In the genomic region with DNA sequence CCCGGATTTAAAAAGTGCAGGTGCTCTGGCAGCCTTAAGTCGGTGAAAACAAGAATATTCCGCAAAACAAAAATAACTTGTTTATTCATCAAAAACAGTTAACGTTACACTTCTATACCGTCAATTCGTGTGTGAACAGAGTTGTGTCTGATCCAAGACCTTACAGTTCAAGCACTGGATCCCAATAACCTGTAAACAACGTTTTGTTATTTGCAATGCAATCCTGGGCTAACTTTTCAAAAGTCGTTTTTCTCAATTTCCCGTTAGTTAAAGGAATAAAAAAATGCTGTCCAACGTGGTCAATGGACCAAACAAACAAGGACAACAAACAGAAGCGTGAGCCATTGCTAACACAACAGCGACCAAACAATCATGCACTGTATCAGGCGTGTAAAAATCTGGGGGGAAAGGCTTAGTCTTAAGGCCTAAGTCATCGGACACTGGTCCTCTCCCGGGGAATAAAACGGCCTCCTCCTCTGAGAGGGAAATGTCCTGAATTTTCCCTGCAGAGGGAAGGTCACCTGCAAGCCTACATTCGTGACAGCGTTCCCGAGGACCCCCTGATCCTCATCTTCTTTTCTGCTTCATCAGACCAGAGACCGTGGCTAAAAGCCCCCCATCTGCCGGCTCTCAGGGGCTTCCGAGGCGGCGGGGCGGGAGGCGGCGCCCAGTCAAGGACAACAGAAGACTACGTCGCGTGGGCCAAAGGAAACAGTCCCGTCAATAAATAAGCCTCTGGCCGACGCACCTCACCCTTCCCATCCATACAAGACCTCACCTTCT, we compare ENCODE assay signal across 8 cellular contexts. TPM values are rescaled to one million over a fixed set of nuclear protein-coding genes. Genes with fewer than 3 reads are reported as not detected.
DNase-seq lines count a peak whose midpoint lies in the region; ATAC-seq and TF ChIP-seq lines count a peak whose summit lies in the region.

No MANE protein-coding gene starts in this region.

- peak overlapping the region; percentile 78 for H3K4ac ChIP-seq in mesendoderm (ENCODE audit: low read depth, low read length)

- H3K4me3 ChIP-seq in mesendoderm (ENCODE audit: low read length) (peak overlapping the region; percentile 100), upper lobe of right lung (peak overlapping the region; percentile 97)

- intact Hi-C loops in upper lobe of right lung (cut with DNase I) = no loop called here
- intact Hi-C loops in head of caudate nucleus (cut with DNase I) = loop anchor here (5.0 kb wide), 1 partner anchor 71 kb away; the partner anchor contains the start of gene INO80D

- peaks cover 4% of the 10 kb centered on the region for H3K79me1 ChIP-seq in mesendoderm (ENCODE audit: low read length)

- peaks cover 3% of the 10 kb centered on the region for H3K4me1 ChIP-seq in mesendoderm (ENCODE audit: control insufficient read depth, low read depth, low read length)
- peaks cover 19% of the 10 kb centered on the region for H3K4me1 ChIP-seq in upper lobe of right lung

- H2AK5ac ChIP-seq in mesendoderm (ENCODE audit: low read length) = peak overlapping the region; percentile 91

- H3K27ac ChIP-seq in mesendoderm (ENCODE audit: low read depth, low read length) (peak overlapping the region; percentile 98), upper lobe of right lung (peak overlapping the region; percentile 91)

- peak overlapping the region; percentile 97 for H3K18ac ChIP-seq in mesendoderm (ENCODE audit: low read length)

- ATAC-seq in HG02571 (IDR thresholded peaks at IDR 0.05; ENCODE audit: unreplicated experiment) = peak; percentile 7
- ATAC-seq in upper lobe of right lung = peak; percentile 1

- H3K56ac ChIP-seq in mesendoderm (ENCODE audit: low read length) = peak overlapping the region; percentile 100

- H3K79me2 ChIP-seq in mesendoderm (ENCODE audit: control insufficient read depth, insufficient read depth, low read length) = peaks cover 53% of the 10 kb centered on the region

- H2BK120ac ChIP-seq in mesendoderm (ENCODE audit: low read depth, low read length) = no peak overlapping the region

- H3K27me3 ChIP-seq in mesendoderm (ENCODE audit: insufficient read depth, low read length, poor library complexity) (no peaks in the 10 kb centered on the region), upper lobe of right lung (no peaks in the 10 kb centered on the region)

- H3K36me3 ChIP-seq in mesendoderm (ENCODE audit: control insufficient read depth, insufficient read depth, low read length) = peaks cover 9% of the 10 kb centered on the region
- peaks cover 34% of the 10 kb centered on the region for H3K36me3 ChIP-seq in upper lobe of right lung

- no CpG with 5 or more reads among the region's 33 CpGs for WGBS in mesendoderm (ENCODE audit: extremely low coverage, insufficient coverage, low lambda C conversion rate)

- peak; percentile 18 for DNase-seq in NCI-H2196 (lab: John Stamatoyannopoulos, UW; ENCODE audit: unreplicated experiment)
- DNase-seq in NCI-H2196 treated with DMSO at 0.1 percent for 48 hours (lab: John Stamatoyannopoulos, UW; ENCODE audit: unreplicated experiment) = no peak
- peak; percentile 22 for DNase-seq in NCI-H524 treated with DMSO at 0.1 percent for 48 hours (lab: John Stamatoyannopoulos, UW)
- peak; percentile 56 for DNase-seq in dermis blood vessel endothelial cell
- peak; percentile 41 for DNase-seq in mesendoderm
- DNase-seq in upper lobe of right lung = no peak
- DNase-seq in head of caudate nucleus = no peak

- TF ChIP-seq CTCF in upper lobe of right lung (IDR thresholded peaks at IDR 0.05) = no peak

- peak overlapping the region; percentile 88 for H3K4me2 ChIP-seq in mesendoderm (ENCODE audit: low read length)

- H2BK15ac ChIP-seq in mesendoderm (replicated peaks; ENCODE audit: low read depth) = no peak overlapping the region

- peak overlapping the region; percentile 100 for H3K9ac ChIP-seq in mesendoderm (ENCODE audit: low read length)

- H3K9me3 ChIP-seq in upper lobe of right lung = no peaks in the 10 kb centered on the region

- H2BK5ac ChIP-seq in mesendoderm (ENCODE audit: low read length) = peak overlapping the region; percentile 62

- peak overlapping the region; percentile 93 for H4K8ac ChIP-seq in mesendoderm (ENCODE audit: low read depth, low read length)

- no peak overlapping the region for H4K5ac ChIP-seq in mesendoderm (ENCODE audit: low read length)

- peak overlapping the region; percentile 67 for H3K23ac ChIP-seq in mesendoderm (ENCODE audit: low read length)

RNA-seq across cellular contexts. Expression of gene NDUFS1, which starts 0.5 kb away (rescaled TPM):
- 173 and 195 TPM in 2 replicates for total RNA-seq in dermis blood vessel endothelial cell
- polyA plus RNA-seq in mesendoderm (2013, experiment 1 of 2) = 42.4 TPM
- 43.2 TPM for polyA plus RNA-seq in mesendoderm (2013, experiment 2 of 2)
- total RNA-seq in upper lobe of right lung = 65.7 TPM

RNA-seq across cellular contexts. Expression of gene EEF1B2, which starts 0.9 kb away (rescaled TPM):
- 389 and 535 TPM in 2 replicates for total RNA-seq in dermis blood vessel endothelial cell
- 949 TPM for polyA plus RNA-seq in mesendoderm (2013, experiment 1 of 2)
- polyA plus RNA-seq in mesendoderm (2013, experiment 2 of 2) = 958 TPM
- 389 TPM for total RNA-seq in upper lobe of right lung

Comparison
In these comparisons a context has a peak if more than half of its experiments do, and no peak if none do; other contexts are left out.
1. DNase-seq: peak in NCI-H2196 (single experiment), NCI-H524 treated with DMSO at 0.1 percent for 48 hours (single experiment), dermis blood vessel endothelial cell (single experiment) and mesendoderm (single experiment); none in NCI-H2196 treated with DMSO at 0.1 percent for 48 hours (single experiment), upper lobe of right lung (single experiment) and head of caudate nucleus (0 of 42).